22 cellular contexts compared by ENCODE assay signal in the genomic region with DNA sequence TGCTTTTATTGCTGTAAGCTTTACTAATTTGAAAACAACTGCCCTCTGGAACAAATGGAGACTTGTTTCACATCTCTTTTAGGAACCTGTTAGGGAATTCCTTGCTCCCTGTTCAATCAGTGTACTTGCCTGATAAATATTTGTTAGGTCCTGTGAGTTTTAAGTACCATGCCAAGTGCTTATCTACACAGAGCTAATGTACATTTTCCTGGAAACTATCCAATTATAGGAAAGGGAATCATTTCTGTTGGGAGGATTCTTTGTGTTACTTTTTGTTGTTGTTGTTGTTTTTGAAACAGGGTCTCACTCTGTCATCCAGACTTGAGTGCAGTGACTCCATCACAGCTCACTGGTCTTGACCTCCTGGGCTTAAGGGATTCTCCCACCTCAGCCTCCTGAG. TPM values are rescaled to one million over a fixed set of nuclear protein-coding genes. Genes with fewer than 3 reads are reported as not detected.
"Had no signal": no experiment of that assay in that cellular context is flagged by ENCODE, and none has a peak within 500 bp of the region (broad histone marks: within the 10 kb centered on the region; RNA-seq: fewer than 3 reads in every experiment).

No MANE protein-coding gene starts in this region.

- H3K36me3 Mint-ChIP-seq: natural killer cell treated with Interleukin-12 subunit alpha and Interleukin-12 subunit beta and Interleukin-15 and Interleukin-18, amount 100 ng/mL, for 72 hours; stimulated activated naive B cell treated with anti-CD40 and anti-IgM and Interleukin-4, amounts not matched to agents 10 μg/mL and 1 μg/mL and 100 μg/mL, for 72 hours had no signal

- H3K27me3 ChIP-seq: brain microvascular endothelial cell, neutrophil, thyroid gland had no signal

- DNase-seq: activated CD4-positive, alpha-beta T cell treated with anti-CD3 and anti-CD28 coated beads, Interleukin-2, amount 10 ng/mL, durations not matched to agents 24 days and 14 days; activated CD8-positive, alpha-beta T cell treated with anti-CD3 and anti-CD28 coated beads, Interleukin-2, amount 10 ng/mL, durations not matched to agents 7 days and 5 days; activated naive CD4-positive, alpha-beta T cell treated with anti-CD3 and anti-CD28 coated beads for 36 hours; activated T-cell treated with anti-CD3 and anti-CD28 coated beads, Interleukin-2, amount 50 U/mL, for 24 hours; anterior cingulate cortex; brain microvascular endothelial cell; central memory CD4-positive, alpha-beta T cell; erythroblast; foreskin melanocyte; heart left ventricle; left ventricle myocardium superior; mesenchymal stem cell; sigmoid colon; stimulated activated naive B cell treated with anti-CD40 and anti-IgM and Interleukin-4, amounts not matched to agents 10 μg/mL and 1 μg/mL and 100 μg/mL, for 72 hours; T-helper 1 cell; T-helper 9 cell; thyroid gland had no signal

- H3K36me3 ChIP-seq: brain microvascular endothelial cell, heart left ventricle, neutrophil, sigmoid colon, thyroid gland had no signal

- FAIRE-seq: colon, endometrium had no signal

- H3K79me2 ChIP-seq: parathyroid adenoma had no signal

- ATAC-seq: activated CD8-positive, alpha-beta T cell treated with anti-CD3 and anti-CD28 coated beads, Interleukin-2, amount 10 ng/mL, durations not matched to agents 7 days and 5 days; heart left ventricle; left ventricle myocardium superior; natural killer cell treated with Interleukin-12 subunit alpha and Interleukin-12 subunit beta and Interleukin-15 and Interleukin-18, amount 100 ng/mL, for 72 hours; stimulated activated naive B cell treated with anti-CD40 and anti-IgM and Interleukin-4, amounts not matched to agents 10 μg/mL and 1 μg/mL and 100 μg/mL, for 72 hours had no signal

- H3K27ac Mint-ChIP-seq: activated CD4-positive, alpha-beta T cell treated with anti-CD3 and anti-CD28 coated beads, Interleukin-2, amount 10 ng/mL, durations not matched to agents 24 days and 14 days; activated CD8-positive, alpha-beta T cell treated with anti-CD3 and anti-CD28 coated beads, Interleukin-2, amount 10 ng/mL, durations not matched to agents 7 days and 5 days; activated naive CD4-positive, alpha-beta T cell treated with anti-CD3 and anti-CD28 coated beads for 36 hours; activated T-cell treated with anti-CD3 and anti-CD28 coated beads, Interleukin-2, amount 50 U/mL, for 24 hours; natural killer cell treated with Interleukin-12 subunit alpha and Interleukin-12 subunit beta and Interleukin-15 and Interleukin-18, amount 100 ng/mL, for 72 hours; stimulated activated naive B cell treated with anti-CD40 and anti-IgM and Interleukin-4, amounts not matched to agents 10 μg/mL and 1 μg/mL and 100 μg/mL, for 72 hours had no signal

- H3K9me3 ChIP-seq: heart left ventricle, neutrophil, sigmoid colon, thyroid gland had no signal

- H3K4me3 ChIP-seq: heart left ventricle, sigmoid colon, thyroid gland had no signal

- H3K9me3 Mint-ChIP-seq: activated CD4-positive, alpha-beta T cell treated with anti-CD3 and anti-CD28 coated beads, Interleukin-2, amount 10 ng/mL, durations not matched to agents 24 days and 14 days; activated naive CD4-positive, alpha-beta T cell treated with anti-CD3 and anti-CD28 coated beads for 36 hours; activated T-cell treated with anti-CD3 and anti-CD28 coated beads, Interleukin-2, amount 50 U/mL, for 24 hours; natural killer cell treated with Interleukin-12 subunit alpha and Interleukin-12 subunit beta and Interleukin-15 and Interleukin-18, amount 100 ng/mL, for 72 hours; stimulated activated naive B cell treated with anti-CD40 and anti-IgM and Interleukin-4, amounts not matched to agents 10 μg/mL and 1 μg/mL and 100 μg/mL, for 72 hours had no signal

- H2AFZ ChIP-seq: parathyroid adenoma had no signal

- H3K4me1 ChIP-seq: parathyroid adenoma, sigmoid colon had no signal

- H3K4me3 Mint-ChIP-seq: activated CD4-positive, alpha-beta T cell treated with anti-CD3 and anti-CD28 coated beads, Interleukin-2, amount 10 ng/mL, durations not matched to agents 24 days and 14 days; activated CD8-positive, alpha-beta T cell treated with anti-CD3 and anti-CD28 coated beads, Interleukin-2, amount 10 ng/mL, durations not matched to agents 7 days and 5 days; activated naive CD4-positive, alpha-beta T cell treated with anti-CD3 and anti-CD28 coated beads for 36 hours; activated T-cell treated with anti-CD3 and anti-CD28 coated beads, Interleukin-2, amount 50 U/mL, for 24 hours; natural killer cell treated with Interleukin-12 subunit alpha and Interleukin-12 subunit beta and Interleukin-15 and Interleukin-18, amount 100 ng/mL, for 72 hours; stimulated activated naive B cell treated with anti-CD40 and anti-IgM and Interleukin-4, amounts not matched to agents 10 μg/mL and 1 μg/mL and 100 μg/mL, for 72 hours had no signal

- H3K27ac ChIP-seq: brain microvascular endothelial cell, heart left ventricle, neutrophil, parathyroid adenoma, sigmoid colon, thyroid gland had no signal

RNA-seq across cellular contexts. Expression of a gene that starts 3.6 kb away (rescaled TPM):
- total RNA-seq: activated CD4-positive, alpha-beta T cell treated with anti-CD3 and anti-CD28 coated beads, Interleukin-2, amount 10 ng/mL, durations not matched to agents 24 days and 14 days; activated CD8-positive, alpha-beta T cell treated with anti-CD3 and anti-CD28 coated beads, Interleukin-2, amount 10 ng/mL, durations not matched to agents 7 days and 5 days; activated naive CD4-positive, alpha-beta T cell treated with anti-CD3 and anti-CD28 coated beads for 36 hours; natural killer cell treated with Interleukin-12 subunit alpha and Interleukin-12 subunit beta and Interleukin-15 and Interleukin-18, amount 100 ng/mL, for 72 hours had no signal
